ENCODE assay signal across 13 cellular contexts in genomic region chr3:120763601-120764000, GRCh38. TPM values are rescaled to one million over a fixed set of nuclear protein-coding genes. Genes with fewer than 3 reads are reported as not detected.
DNase-seq lines count a peak whose midpoint lies in the region; ATAC-seq and TF ChIP-seq lines count a peak whose summit lies in the region.
"Had no signal": no experiment of that assay in that cellular context is flagged by ENCODE, and none has a peak within 500 bp of the region (broad histone marks: within the 10 kb centered on the region; RNA-seq: fewer than 3 reads in every experiment).

No MANE protein-coding gene starts in this region.

- H3K4me1 ChIP-seq in Karpas-422 (ENCODE audit: low read length) (peaks cover 51% of the 10 kb centered on the region), aorta (ENCODE audit: control insufficient read depth in 1 of 2, insufficient read depth in 2 of 2, low read length in 2 of 2) (peaks cover 0 to 3% of the 10 kb centered on the region in 2 donors)

- intact Hi-C loops in aorta (cut with DNase I), result no loop called here

- H2AFZ ChIP-seq in Karpas-422 (ENCODE audit: low read length), result no peak overlapping the region

- ATAC-seq in GM19452 (IDR thresholded peaks at IDR 0.05; ENCODE audit: unreplicated experiment), result peak; percentile 76
- ATAC-seq in HG02938 (IDR thresholded peaks at IDR 0.05; ENCODE audit: unreplicated experiment), result peak; percentile 86
- ATAC-seq in aorta (ENCODE audit: low FRiP score), result no peak

- no peak for TF ChIP-seq CTCF in GM10266 (IDR thresholded peaks at IDR 0.05; ENCODE audit: control insufficient read depth, insufficient read depth, low read depth, missing control alignments)

- peaks cover 88% of the 10 kb centered on the region for H3K79me2 ChIP-seq in Karpas-422 (ENCODE audit: low read length)

- H4K20me1 ChIP-seq in Karpas-422 (ENCODE audit: insufficient read depth, low read depth, low read length), result no peaks in the 10 kb centered on the region

- H3K4me2 ChIP-seq in Karpas-422 (ENCODE audit: low read depth, low read length, poor library complexity, severe bottlenecking), result peak overlapping the region; percentile 33

- 55 to 71% methylated on average over 1 of the region's 1 CpG for WGBS in aorta, 2 donors

- no peaks in the 10 kb centered on the region for H3K27me3 ChIP-seq in Karpas-422 (ENCODE audit: low read length)
- no peaks in the 10 kb centered on the region for H3K27me3 ChIP-seq in aorta (ENCODE audit: control insufficient read depth in 1 of 2, insufficient read depth in 2 of 2, low read length in 1 of 2)

- H3K4me3 ChIP-seq in Karpas-422 (ENCODE audit: low read length) (no peak overlapping the region), aorta (ENCODE audit: low read length in 2 of 2) (no peak overlapping the region)

- no peaks in the 10 kb centered on the region for H3K9me2 ChIP-seq in Karpas-422 (replicated peaks; ENCODE audit: insufficient read depth, low read length)

- peak; percentile 39 for DNase-seq in GM10266 (ENCODE audit: extremely low spot score)
- peak; percentile 61 for DNase-seq in Karpas-422
- no peak for DNase-seq in aorta
- DNase-seq in T-helper 9 cell, result no peak
- no peak for DNase-seq in dermis blood vessel endothelial cell
- no peak for DNase-seq in NCI-H1694 treated with DMSO at 0.1 percent for 48 hours (lab: John Stamatoyannopoulos, UW)
- DNase-seq: activated gamma-delta T cell; effector CD8-positive, alpha-beta T cell; KG1; NK-92 treated with Interleukin-12 subunit alpha and Interleukin-12 subunit beta, amount 100 ng/mL, for 24 hours; stimulated activated CD4-positive, alpha-beta T cell treated with anti-CD3 and anti-CD28 coated beads, Interleukin-4, amount 100 ng/mL, for 1 hour had no signal

- H3K27ac ChIP-seq in Karpas-422 (ENCODE audit: low read length) (peak overlapping the region; percentile 40), aorta (ENCODE audit: low read depth in 1 of 2, low read length in 2 of 2) (no peak overlapping the region)

- peak overlapping the region; percentile 18; the same call in 1 of the 2 replicates for H3K9ac ChIP-seq in Karpas-422 (ENCODE audit: low read length)

- H3K36me3 ChIP-seq in Karpas-422 (ENCODE audit: insufficient read depth, low read length) (0 out of 2 replicates have a peak, but pooled peaks cover 5% of the 10 kb centered on the region), aorta (ENCODE audit: control insufficient read depth in 1 of 2, insufficient read depth in 2 of 2, low read length in 1 of 2) (no peaks in the 10 kb centered on the region)

- H3K9me3 ChIP-seq in Karpas-422 (ENCODE audit: low read length), result no peaks in the 10 kb centered on the region
- H3K9me3 ChIP-seq in aorta (ENCODE audit: control insufficient read depth, low read length), result no peaks in the 10 kb centered on the region

RNA-seq across cellular contexts. Expression of gene GTF2E1, which starts 21.1 kb away (rescaled TPM):
- total RNA-seq in Karpas-422 (2014; rRNA removed; shearing (Covaris generic); ENCODE audit: low replicate concordance), result 19.5 and 28.1 TPM in 2 replicates
- total RNA-seq in aorta (10 to 100 TPM; 11.9 to 15.8 TPM), dermis blood vessel endothelial cell (38.4 and 45.9 TPM in 2 replicates)
- polyA plus RNA-seq in aorta, result 1 to 10 TPM; 4.3 to 4.8 TPM

RNA-seq across cellular contexts. Expression of gene RABL3, which starts 21.3 kb away (rescaled TPM):
- 15.2 and 19.2 TPM in 2 replicates for total RNA-seq in Karpas-422 (2014; rRNA removed; shearing (Covaris generic); ENCODE audit: low replicate concordance)
- total RNA-seq in aorta, result 10 to 100 TPM; 16.6 to 20.4 TPM
- 1 to 10 TPM; 6.9 to 8.9 TPM for polyA plus RNA-seq in aorta
- 19.9 and 25.0 TPM in 2 replicates for total RNA-seq in dermis blood vessel endothelial cell

Comparison
In these comparisons a context has a peak if more than half of its experiments do, and no peak if none do; other contexts are left out.
1. DNase-seq: peak in GM10266 (single experiment) and Karpas-422 (single experiment); none in aorta (0 of 2), T-helper 9 cell (single experiment), dermis blood vessel endothelial cell (single experiment) and NCI-H1694 treated with DMSO at 0.1 percent for 48 hours (single experiment).